In the genomic region with DNA sequence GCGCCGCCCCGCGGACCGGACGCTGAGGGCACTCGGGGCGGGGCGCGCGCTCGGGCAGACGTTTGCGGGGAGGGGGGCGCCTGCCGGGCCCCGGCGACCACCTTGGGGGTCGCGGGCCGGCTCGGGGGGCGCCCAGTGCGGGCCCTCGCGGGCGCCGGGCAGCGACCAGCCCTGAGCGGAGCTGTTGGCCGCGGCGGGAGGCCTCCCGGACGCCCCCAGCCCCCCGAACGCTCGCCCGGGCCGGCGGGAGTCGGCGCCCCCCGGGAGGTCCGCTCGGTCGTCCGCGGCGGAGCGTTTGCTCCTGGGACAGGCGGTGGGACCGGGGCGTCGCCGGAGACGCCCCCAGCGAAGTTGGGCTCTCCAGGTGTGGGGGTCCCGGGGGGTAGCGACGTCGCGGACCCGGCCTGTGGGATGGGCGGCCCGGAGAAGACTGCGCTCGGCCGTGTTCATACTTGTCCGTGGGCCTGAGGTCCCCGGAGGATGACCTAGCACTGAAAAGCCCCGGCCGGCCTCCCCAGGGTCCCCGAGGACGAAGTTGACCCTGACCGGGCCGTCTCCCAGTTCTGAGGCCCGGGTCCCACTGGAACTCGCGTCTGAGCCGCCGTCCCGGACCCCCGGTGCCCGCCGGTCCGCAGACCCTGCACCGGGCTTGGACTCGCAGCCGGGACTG, we compare ENCODE assay signal across 8 cellular contexts. TPM values are rescaled to one million over a fixed set of nuclear protein-coding genes. Genes with fewer than 3 reads are reported as not detected.
DNase-seq lines count a peak whose midpoint lies in the region; ATAC-seq lines count a peak whose summit lies in the region.

No MANE protein-coding gene starts in this region.

- H3K27ac ChIP-seq in iPS DF 6.9 (ENCODE audit: low read length), result no peak overlapping the region

- H3K4me1 ChIP-seq in iPS DF 6.9 (ENCODE audit: control insufficient read depth, insufficient read depth, low read length), result peaks cover 2% of the 10 kb centered on the region; the same call in 1 of the 2 replicates

- no CpG with 5 or more reads among the region's 90 CpGs for WGBS in iPS DF 6.9 (ENCODE audit: insufficient coverage, insufficient read length)

- no peaks in the 10 kb centered on the region for H3K9me3 Mint-ChIP-seq in activated T-helper 1 cell treated with anti-CD3 and anti-CD28 coated beads, Interleukin-12 subunit alpha, Interleukin-12 subunit beta, Interleukin-2, Interleukin-4 antibody, amounts not matched to agents 30 ng/mL and 10 ng/mL and 1 ng/mL, durations not matched to agents 14 hours and 24 hours and 36 hours
- no peaks in the 10 kb centered on the region for H3K9me3 Mint-ChIP-seq in stimulated activated effector memory CD8-positive, alpha-beta T cell treated with anti-CD3 and anti-CD28 coated beads, Interleukin-12 subunit alpha, Interleukin-12 subunit beta, amount 100 ng/mL, for 72 hours

- peak overlapping the region; percentile 95 for H3K4me3 Mint-ChIP-seq in activated T-helper 1 cell treated with anti-CD3 and anti-CD28 coated beads, Interleukin-12 subunit alpha, Interleukin-12 subunit beta, Interleukin-2, Interleukin-4 antibody, amounts not matched to agents 30 ng/mL and 10 ng/mL and 1 ng/mL, durations not matched to agents 14 hours and 24 hours and 36 hours
- H3K4me3 Mint-ChIP-seq in stimulated activated effector memory CD8-positive, alpha-beta T cell treated with anti-CD3 and anti-CD28 coated beads, Interleukin-12 subunit alpha, Interleukin-12 subunit beta, amount 100 ng/mL, for 72 hours, result peak overlapping the region; percentile 98

- peak overlapping the region; percentile 79 for H3K4me3 ChIP-seq in iPS DF 6.9 (ENCODE audit: low read length)

- in situ Hi-C loops in KBM-7 (cut with MboI; ENCODE audit: low pct_unique_long_range_greater_than_20kb, low sequenced_read_pairs), result no loop called here

- H3K36me3 Mint-ChIP-seq in activated T-helper 1 cell treated with anti-CD3 and anti-CD28 coated beads, Interleukin-12 subunit alpha, Interleukin-12 subunit beta, Interleukin-2, Interleukin-4 antibody, amounts not matched to agents 30 ng/mL and 10 ng/mL and 1 ng/mL, durations not matched to agents 14 hours and 24 hours and 36 hours (ENCODE audit: low read depth), result peaks cover 10% of the 10 kb centered on the region
- H3K36me3 Mint-ChIP-seq in stimulated activated effector memory CD8-positive, alpha-beta T cell treated with anti-CD3 and anti-CD28 coated beads, Interleukin-12 subunit alpha, Interleukin-12 subunit beta, amount 100 ng/mL, for 72 hours, result peaks cover 36% of the 10 kb centered on the region

- intact Hi-C loops in activated T-helper 1 cell treated with anti-CD3 and anti-CD28 coated beads, Interleukin-12 subunit alpha, Interleukin-12 subunit beta, Interleukin-2, Interleukin-4 antibody, amounts not matched to agents 30 ng/mL and 10 ng/mL and 1 ng/mL, durations not matched to agents 14 hours and 24 hours and 36 hours (cut with micrococcal nuclease), result no loop called here

- H3K36me3 ChIP-seq in iPS DF 6.9 (ENCODE audit: control insufficient read depth, insufficient read depth, low read length), result no peaks in the 10 kb centered on the region; the same call in 1 of the 2 replicates

- ATAC-seq in HG02973 (IDR thresholded peaks at IDR 0.05; ENCODE audit: unreplicated experiment) (peak; percentile 9), GM18520 (IDR thresholded peaks at IDR 0.05; ENCODE audit: unreplicated experiment) (no peak)
- ATAC-seq in stimulated activated effector memory CD8-positive, alpha-beta T cell treated with anti-CD3 and anti-CD28 coated beads, Interleukin-12 subunit alpha, Interleukin-12 subunit beta, amount 100 ng/mL, for 72 hours, result no peak

- H3K27ac Mint-ChIP-seq in activated T-helper 1 cell treated with anti-CD3 and anti-CD28 coated beads, Interleukin-12 subunit alpha, Interleukin-12 subunit beta, Interleukin-2, Interleukin-4 antibody, amounts not matched to agents 30 ng/mL and 10 ng/mL and 1 ng/mL, durations not matched to agents 14 hours and 24 hours and 36 hours, result peak overlapping the region; percentile 93
- H3K27ac Mint-ChIP-seq in stimulated activated effector memory CD8-positive, alpha-beta T cell treated with anti-CD3 and anti-CD28 coated beads, Interleukin-12 subunit alpha, Interleukin-12 subunit beta, amount 100 ng/mL, for 72 hours, result peak overlapping the region; percentile 97

- H3K27me3 ChIP-seq in iPS DF 6.9 (ENCODE audit: control insufficient read depth, insufficient read depth, low read length), result no peaks in the 10 kb centered on the region

- no peaks in the 10 kb centered on the region for H3K9me3 ChIP-seq in iPS DF 6.9 (ENCODE audit: control insufficient read depth, insufficient read depth, low read length)

- H3K4me1 Mint-ChIP-seq in activated T-helper 1 cell treated with anti-CD3 and anti-CD28 coated beads, Interleukin-12 subunit alpha, Interleukin-12 subunit beta, Interleukin-2, Interleukin-4 antibody, amounts not matched to agents 30 ng/mL and 10 ng/mL and 1 ng/mL, durations not matched to agents 14 hours and 24 hours and 36 hours (ENCODE audit: low read depth), result peaks cover 14% of the 10 kb centered on the region
- peaks cover 35% of the 10 kb centered on the region for H3K4me1 Mint-ChIP-seq in stimulated activated effector memory CD8-positive, alpha-beta T cell treated with anti-CD3 and anti-CD28 coated beads, Interleukin-12 subunit alpha, Interleukin-12 subunit beta, amount 100 ng/mL, for 72 hours

- H3K27me3 Mint-ChIP-seq in activated T-helper 1 cell treated with anti-CD3 and anti-CD28 coated beads, Interleukin-12 subunit alpha, Interleukin-12 subunit beta, Interleukin-2, Interleukin-4 antibody, amounts not matched to agents 30 ng/mL and 10 ng/mL and 1 ng/mL, durations not matched to agents 14 hours and 24 hours and 36 hours (ENCODE audit: insufficient read depth), result no peaks in the 10 kb centered on the region

- no peak for DNase-seq in activated T-helper 1 cell treated with anti-CD3 and anti-CD28 coated beads, Interleukin-12 subunit alpha, Interleukin-12 subunit beta, Interleukin-2, Interleukin-4 antibody, amounts not matched to agents 30 ng/mL and 10 ng/mL and 1 ng/mL, durations not matched to agents 14 hours and 24 hours and 36 hours (ENCODE audit: low spot score)
- DNase-seq in iPS DF 6.9 (ENCODE audit: low read depth, low spot score), result no peak
- peak in 1 of 2 donors; percentile 60 for DNase-seq in stimulated activated effector memory CD8-positive, alpha-beta T cell treated with anti-CD3 and anti-CD28 coated beads, Interleukin-12 subunit alpha, Interleukin-12 subunit beta, amount 100 ng/mL, for 72 hours (ENCODE audit: low spot score in 2 of 2)
- DNase-seq in KBM-7, result no peak
- DNase-seq in NCI-H2227 (lab: John Stamatoyannopoulos, UW; ENCODE audit: unreplicated experiment), result no peak
- no peak for DNase-seq in NCI-H2029 (lab: John Stamatoyannopoulos, UW)

RNA-seq across cellular contexts. Expression of a gene that starts 0.6 kb away (rescaled TPM):
- total RNA-seq in activated T-helper 1 cell treated with anti-CD3 and anti-CD28 coated beads, Interleukin-12 subunit alpha, Interleukin-12 subunit beta, Interleukin-2, Interleukin-4 antibody, amounts not matched to agents 30 ng/mL and 10 ng/mL and 1 ng/mL, durations not matched to agents 14 hours and 24 hours and 36 hours, result 69.6 and 71.3 TPM in 2 replicates

RNA-seq across cellular contexts. Expression of a gene that starts 31.6 kb away (rescaled TPM):
- total RNA-seq in activated T-helper 1 cell treated with anti-CD3 and anti-CD28 coated beads, Interleukin-12 subunit alpha, Interleukin-12 subunit beta, Interleukin-2, Interleukin-4 antibody, amounts not matched to agents 30 ng/mL and 10 ng/mL and 1 ng/mL, durations not matched to agents 14 hours and 24 hours and 36 hours, result 1.5 and 1.8 TPM in 2 replicates

RNA-seq across cellular contexts. Expression of a gene that starts 32.1 kb away (rescaled TPM):
- total RNA-seq in activated T-helper 1 cell treated with anti-CD3 and anti-CD28 coated beads, Interleukin-12 subunit alpha, Interleukin-12 subunit beta, Interleukin-2, Interleukin-4 antibody, amounts not matched to agents 30 ng/mL and 10 ng/mL and 1 ng/mL, durations not matched to agents 14 hours and 24 hours and 36 hours, result 95.5 and 96.9 TPM in 2 replicates

RNA-seq across cellular contexts. Expression of a gene that starts 35.4 kb away (rescaled TPM):
- total RNA-seq in activated T-helper 1 cell treated with anti-CD3 and anti-CD28 coated beads, Interleukin-12 subunit alpha, Interleukin-12 subunit beta, Interleukin-2, Interleukin-4 antibody, amounts not matched to agents 30 ng/mL and 10 ng/mL and 1 ng/mL, durations not matched to agents 14 hours and 24 hours and 36 hours, result 234 and 239 TPM in 2 replicates

RNA-seq across cellular contexts. Expression of a gene that starts 42.2 kb away (rescaled TPM):
- 87.6 and 91.6 TPM in 2 replicates for total RNA-seq in activated T-helper 1 cell treated with anti-CD3 and anti-CD28 coated beads, Interleukin-12 subunit alpha, Interleukin-12 subunit beta, Interleukin-2, Interleukin-4 antibody, amounts not matched to agents 30 ng/mL and 10 ng/mL and 1 ng/mL, durations not matched to agents 14 hours and 24 hours and 36 hours
